In the genomic region with DNA sequence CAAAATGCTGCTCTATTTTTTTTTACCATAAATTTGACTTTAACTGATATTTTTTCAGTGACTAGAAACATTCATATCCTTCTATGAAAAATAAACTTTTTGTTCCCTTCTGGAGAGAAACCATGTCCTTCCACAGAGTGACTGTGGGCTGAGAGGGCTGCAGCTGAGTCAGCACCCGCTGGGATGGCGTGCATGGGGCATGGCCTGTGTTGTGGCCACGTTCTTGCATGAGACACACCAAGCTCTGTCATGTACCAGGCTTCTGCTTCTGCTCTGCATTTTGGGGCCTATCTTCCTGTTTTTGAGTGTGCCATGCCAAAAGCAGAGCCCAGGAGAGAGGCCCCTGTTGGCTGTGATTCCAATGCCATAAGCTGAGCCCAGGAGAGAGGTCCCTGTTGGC, we compare ENCODE assay signal across 15 cellular contexts. TPM values are rescaled to one million over a fixed set of nuclear protein-coding genes. Genes with fewer than 3 reads are reported as not detected.
A peak's percentile ranks its signal among the peaks of the same experiment; 100 is the strongest.
DNase-seq lines count a peak whose midpoint lies in the region; ATAC-seq and TF ChIP-seq lines count a peak whose summit lies in the region.
"Had no signal": no experiment of that assay in that cellular context is flagged by ENCODE, and none has a peak within 500 bp of the region (broad histone marks: within the 10 kb centered on the region; RNA-seq: fewer than 3 reads in every experiment).

No MANE protein-coding gene starts in this region.

- peaks cover 0 to 2% of the 10 kb centered on the region in 2 donors for H3K9me3 ChIP-seq in lung (ENCODE audit: control insufficient read depth in 2 of 2, insufficient read depth in 1 of 2, low read length in 1 of 2)
- H3K9me3 ChIP-seq in upper lobe of right lung: no peaks in the 10 kb centered on the region

- no peaks in the 10 kb centered on the region for H3K27me3 ChIP-seq in lung (ENCODE audit: control insufficient read depth, insufficient read depth)
- H3K27me3 ChIP-seq in upper lobe of right lung: no peaks in the 10 kb centered on the region
- H3K27me3 ChIP-seq: breast epithelium had no signal

- H3K27me3 Mint-ChIP-seq in HFFc6 (ENCODE audit: insufficient read depth): no peaks in the 10 kb centered on the region; the same call in 1 of the 2 replicates
- H3K27me3 Mint-ChIP-seq: activated CD4-positive, alpha-beta T cell treated with anti-CD3 and anti-CD28 coated beads, Interleukin-2, amount 10 ng/mL, durations not matched to agents 24 days and 14 days had no signal

- H3K4me1 Mint-ChIP-seq in HFFc6 (ENCODE audit: low read depth): peaks cover 6% of the 10 kb centered on the region

- peak; percentile 16 to 20 for DNase-seq in activated T-cell treated with anti-CD3 and anti-CD28 coated beads, Interleukin-2, amount 50 U/mL, for 48 hours
- no peak for DNase-seq in activated T-cell treated with anti-CD3 and anti-CD28 coated beads, Interleukin-2, amount 50 U/mL, for 1 hour
- DNase-seq in ecto neural progenitor cell (ENCODE audit: low spot score) (peak; percentile 12), lung (ENCODE audit: low spot score) (no peak), upper lobe of right lung (peak; percentile 79), HFFc6 (no peak)
- DNase-seq: activated CD4-positive, alpha-beta T cell treated with anti-CD3 and anti-CD28 coated beads, Interleukin-2, amount 10 ng/mL, durations not matched to agents 24 days and 14 days; left colon; NCI-H1417 treated with DMSO at 0.1 percent for 48 hours; NCI-H510A; T-helper 1 cell had no signal

- H3K4me3 Mint-ChIP-seq in HFFc6: no peak overlapping the region
- H3K4me3 Mint-ChIP-seq: activated CD4-positive, alpha-beta T cell treated with anti-CD3 and anti-CD28 coated beads, Interleukin-2, amount 10 ng/mL, durations not matched to agents 24 days and 14 days had no signal

- H3K4me1 ChIP-seq in lung (ENCODE audit: control insufficient read depth in 2 of 2, insufficient read depth in 2 of 2, low read length in 2 of 2): peaks cover 4% of the 10 kb centered on the region in 2 donors
- peaks cover 15% of the 10 kb centered on the region for H3K4me1 ChIP-seq in upper lobe of right lung
- H3K4me1 ChIP-seq: breast epithelium had no signal

- H3K9me3 Mint-ChIP-seq in HFFc6: peaks cover 18% of the 10 kb centered on the region

- TF ChIP-seq CTCF in lung (IDR thresholded peaks at IDR 0.05; ENCODE audit: control extremely low read depth, extremely low read depth): no peak
- no peak for TF ChIP-seq CTCF in upper lobe of right lung (IDR thresholded peaks at IDR 0.05)
- TF ChIP-seq CTCF in HFFc6 (IDR thresholded peaks at IDR 0.05): no peak

- H3K27ac Mint-ChIP-seq in HFFc6: no peak overlapping the region

- H3K27ac ChIP-seq in lung (ENCODE audit: low read depth in 1 of 2, low read length in 1 of 2) (peak overlapping the region in 1 of 2 donors; percentile 17), upper lobe of right lung (no peak overlapping the region)
- H3K27ac ChIP-seq: breast epithelium had no signal

- no peak overlapping the region for H3K4me3 ChIP-seq in lung
- H3K4me3 ChIP-seq in upper lobe of right lung: no peak overlapping the region
- H3K4me3 ChIP-seq: breast epithelium had no signal

- intact Hi-C loops in upper lobe of right lung (cut with DNase I): no loop called here

- WGBS in lung, 2 donors: 26 to 73% methylated on average over 3 of the region's 3 CpGs

- ATAC-seq in lung (ENCODE audit: insufficient read depth, low FRiP score) (peak; percentile 16), upper lobe of right lung (peak; percentile 80), GM19324 (IDR thresholded peaks at IDR 0.05; ENCODE audit: low FRiP score, unreplicated experiment) (no peak), GM21423 (IDR thresholded peaks at IDR 0.05; ENCODE audit: unreplicated experiment) (no peak)
- ATAC-seq: left colon had no signal

- peaks cover 65% of the 10 kb centered on the region for H3K36me3 Mint-ChIP-seq in HFFc6 (ENCODE audit: low read depth)

- peaks cover 3 to 12% of the 10 kb centered on the region in 2 donors for H3K36me3 ChIP-seq in lung (ENCODE audit: control insufficient read depth in 2 of 2, insufficient read depth in 2 of 2, low read length in 2 of 2)
- peaks cover 35% of the 10 kb centered on the region for H3K36me3 ChIP-seq in upper lobe of right lung
- H3K36me3 ChIP-seq: breast epithelium had no signal

RNA-seq across cellular contexts. Expression of gene APMAP, which starts 10.8 kb away (rescaled TPM):
- 10 to 100 TPM; 52.4 to 73.3 TPM for total RNA-seq in lung
- polyA plus RNA-seq in lung: 10 to 100 TPM; 40.8 to 87.0 TPM
- total RNA-seq in upper lobe of right lung: 73.5 TPM
- 100 to 1,000 TPM; 119 to 137 (median 129) TPM for total RNA-seq in HFFc6 (2021; fragmentation: NEBNext Ultra II Directional; extraction: Animal tissue kit (Norgen Biotek cat#: 25700))

RNA-seq across cellular contexts. Expression of gene CST7, which starts 32.7 kb away (rescaled TPM):
- total RNA-seq in lung (1 to 10 TPM; 4.7 to 5.0 TPM), upper lobe of right lung (9.6 TPM)
- 100 to 1,000 TPM in 1 of 2 donors, 10 to 100 TPM in 1; 11.9 to 119 TPM for polyA plus RNA-seq in lung
- not detected for total RNA-seq in HFFc6 (2021; fragmentation: NEBNext Ultra II Directional; extraction: Animal tissue kit (Norgen Biotek cat#: 25700))
- polyA plus RNA-seq: neural cell had no signal

Comparison
In these comparisons a context has a peak if more than half of its experiments do, and no peak if none do; other contexts are left out.
1. DNase-seq: peak in activated T-cell treated with anti-CD3 and anti-CD28 coated beads, Interleukin-2, amount 50 U/mL, for 48 hours (2 of 2), ecto neural progenitor cell (single experiment) and upper lobe of right lung (single experiment); none in activated T-cell treated with anti-CD3 and anti-CD28 coated beads, Interleukin-2, amount 50 U/mL, for 1 hour (single experiment), lung (single experiment) and HFFc6 (single experiment).
2. ATAC-seq: peak in lung (single experiment) and upper lobe of right lung (single experiment); none in GM19324 (single experiment) and GM21423 (single experiment).
3. RNA of gene CST7, which starts 32.7 kb away (total RNA-seq): 9.6 TPM in upper lobe of right lung (single experiment) and 4.7 to 5.0 TPM in lung; not detected in HFFc6; every median in the first group is over 4 times any median in the second.